In the genomic region with DNA sequence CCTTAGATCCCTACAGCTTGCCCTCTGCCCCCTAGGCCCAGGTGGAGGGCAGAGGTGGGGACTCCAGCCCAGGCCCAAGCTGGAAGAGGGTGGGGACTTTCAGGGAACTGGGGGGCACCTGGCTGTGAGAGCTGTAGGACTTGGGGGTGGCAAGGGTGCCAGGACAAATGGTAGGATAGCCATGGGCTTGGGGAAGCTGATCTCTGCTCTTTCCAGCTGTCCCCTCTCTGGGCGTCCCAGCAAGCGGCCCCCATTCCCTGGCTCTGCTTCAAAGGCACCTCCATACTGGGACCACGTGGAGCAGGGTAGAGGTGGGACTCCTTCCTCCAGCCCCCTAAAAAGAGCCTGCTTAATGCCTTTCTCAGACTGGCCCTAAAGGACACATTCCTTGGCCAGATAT, we compare ENCODE assay signal across 11 cellular contexts. TPM values are rescaled to one million over a fixed set of nuclear protein-coding genes. Genes with fewer than 3 reads are reported as not detected.
A peak's percentile ranks its signal among the peaks of the same experiment; 100 is the strongest.
DNase-seq lines count a peak whose midpoint lies in the region; ATAC-seq, FAIRE-seq and TF ChIP-seq lines count a peak whose summit lies in the region.
"Had no signal": no experiment of that assay in that cellular context is flagged by ENCODE, and none has a peak within 500 bp of the region (broad histone marks: within the 10 kb centered on the region; RNA-seq: fewer than 3 reads in every experiment).

No MANE protein-coding gene starts in this region.

- H3K9me3 ChIP-seq in GM12878 (replicated peaks; ENCODE audit: control insufficient read depth, insufficient read depth, low read length) (no peaks in the 10 kb centered on the region), thymus (ENCODE audit: control insufficient read depth) (peaks cover 2% of the 10 kb centered on the region)

- no peak for TF ChIP-seq POLR2A in GM12878 (IDR thresholded peaks at IDR 0.05; ENCODE audit: low read depth, low read length)

- TF ChIP-seq CTCF in GM12878 (IDR thresholded peaks at IDR 0.05 in 2 of 3, conservative IDR thresholded peaks at IDR 0.05 in 1 of 3; ENCODE audit: control insufficient read depth in 2 of 3, extremely low read depth in 1 of 3, insufficient read depth in 1 of 3, low read depth in 3 of 3, low read length in 3 of 3): no peak

- H3K79me2 ChIP-seq in GM12878 (ENCODE audit: control insufficient read depth, insufficient read depth, low read length): no peaks in the 10 kb centered on the region

- CTCF ChIA-PET in activated CD4-positive, alpha-beta memory T cell treated with anti-CD3 and anti-CD28 coated beads, Interleukin-2, amount 10 ng/mL, durations not matched to agents 7 days and 5 days (lab: Charles Lee): interaction anchor here (1.2 to 3.2 kb wide), 3 partner anchors 8 to 32 kb away, joined by 3 to 14 read pairs (median 4); no protein-coding TSS in a partner anchor
- CTCF ChIA-PET in activated CD4-positive, alpha-beta memory T cell treated with anti-CD3 and anti-CD28 coated beads for 36 hours (lab: Charles Lee): interaction anchor here (0.7 to 5.2 kb wide), 5 partner anchors 8 to 298 kb away, joined by 3 to 46 read pairs (median 3); no protein-coding TSS in a partner anchor
- CTCF ChIA-PET in GM12878 (lab: Yijun Ruan, JAX): interaction anchor here (0.7 to 2.9 kb wide), 3 partner anchors 13 to 31 kb away, joined by 3 to 14 read pairs (median 3); no protein-coding TSS in a partner anchor

- peak overlapping the region; percentile 16; the same call in 1 of the 2 replicates for H3K9ac ChIP-seq in GM12878 (ENCODE audit: control insufficient read depth, insufficient read depth, low read length)

- in situ Hi-C loops in GM12878 (cut with MboI): loop anchor here (25.0 kb wide), 1 partner anchor 293 kb away; no protein-coding TSS in a partner anchor

- 96% methylated on average over 3 of the region's 3 CpGs for WGBS in GM12878 (ENCODE audit: insufficient coverage, insufficient replicate concordance, low lambda C conversion rate, missing lambda C conversion rate)
- 74% methylated on average over 3 of the region's 3 CpGs for WGBS in thymus

- TF ChIP-seq EP300 in GM12878 (IDR thresholded peaks at IDR 0.05; ENCODE audit: borderline replicate concordance in 1 of 2, control insufficient read depth in 1 of 2, low read depth in 2 of 2, low read length in 2 of 2): no peak

- SMC1A ChIA-PET in GM12878 (lab: Charles Lee; ENCODE audit: uncharacterized antibody, unreplicated experiment): interaction anchor here (0.9 to 1.2 kb wide), 4 partner anchors 9 to 132 kb away, joined by 3 to 4 read pairs (median 3); no protein-coding TSS in a partner anchor

- H3K4me3 Mint-ChIP-seq in activated CD4-positive, alpha-beta memory T cell treated with anti-CD3 and anti-CD28 coated beads, Interleukin-2, amount 10 ng/mL, durations not matched to agents 7 days and 5 days: peak overlapping the region; percentile 39
- H3K4me3 Mint-ChIP-seq in activated CD4-positive, alpha-beta memory T cell treated with anti-CD3 and anti-CD28 coated beads for 36 hours: no peak overlapping the region
- peak overlapping the region in 7 of 8 donors; percentile 54 to 79 (median 64) for H3K4me3 Mint-ChIP-seq in naive B cell

- POLR2A ChIA-PET in activated CD4-positive, alpha-beta memory T cell treated with anti-CD3 and anti-CD28 coated beads, Interleukin-2, amount 10 ng/mL, durations not matched to agents 7 days and 5 days (lab: Charles Lee): interaction anchor here (0.8 to 5.8 kb wide), 6 partner anchors 12 to 170 kb away, joined by 3 to 37 read pairs (median 6); a partner anchor contains a TSS
- POLR2A ChIA-PET in activated CD4-positive, alpha-beta memory T cell treated with anti-CD3 and anti-CD28 coated beads for 36 hours (lab: Charles Lee): interaction anchor here (1.2 to 2.4 kb wide), 2 partner anchors 12 to 25 kb away, joined by 4 to 8 read pairs; a partner anchor contains a TSS
- POLR2A ChIA-PET in GM12878 (lab: Charles Lee): interaction anchor here (0.6 kb wide), 1 partner anchor 28 kb away, joined by 6 read pairs; no protein-coding TSS in a partner anchor

- H2AFZ ChIP-seq in GM12878 (ENCODE audit: control insufficient read depth, low read depth, low read length): no peak overlapping the region

- no peaks in the 10 kb centered on the region for H3K9me3 Mint-ChIP-seq in activated CD4-positive, alpha-beta memory T cell treated with anti-CD3 and anti-CD28 coated beads, Interleukin-2, amount 10 ng/mL, durations not matched to agents 7 days and 5 days
- H3K9me3 Mint-ChIP-seq in activated CD4-positive, alpha-beta memory T cell treated with anti-CD3 and anti-CD28 coated beads for 36 hours: no peaks in the 10 kb centered on the region
- H3K9me3 Mint-ChIP-seq in naive B cell: peaks cover 0 to 2% (median 0%) of the 10 kb centered on the region in 7 donors

- H3K4me2 ChIP-seq in GM12878 (ENCODE audit: control insufficient read depth, insufficient read depth): 0 out of 2 replicates have a peak overlapping the region, but pooled peaks have one; percentile 30

- no peak overlapping the region for H3K27ac ChIP-seq in GM12878 (ENCODE audit: control insufficient read depth, insufficient read depth)
- peak overlapping the region; percentile 36 for H3K27ac ChIP-seq in thymus (ENCODE audit: low read depth)

- H3K4me3 ChIP-seq in GM12878 (no peak overlapping the region), thymus (ENCODE audit: low read length) (no peak overlapping the region)

- H3K27ac Mint-ChIP-seq in activated CD4-positive, alpha-beta memory T cell treated with anti-CD3 and anti-CD28 coated beads, Interleukin-2, amount 10 ng/mL, durations not matched to agents 7 days and 5 days: no peak overlapping the region
- H3K27ac Mint-ChIP-seq in activated CD4-positive, alpha-beta memory T cell treated with anti-CD3 and anti-CD28 coated beads for 36 hours: no peak overlapping the region
- H3K27ac Mint-ChIP-seq in naive B cell: peak overlapping the region in 2 of 6 donors; percentile 54 to 76

- H3K36me3 ChIP-seq in GM12878 (ENCODE audit: control insufficient read depth in 2 of 2, insufficient read depth in 2 of 2, low read length in 1 of 2) (peaks cover 0 to 8% of the 10 kb centered on the region in 2 experiments; a peak in 2 of 4 replicates), thymus (ENCODE audit: control insufficient read depth, insufficient read depth) (peaks cover 18% of the 10 kb centered on the region)

- DNase-seq in activated CD4-positive, alpha-beta memory T cell treated with anti-CD3 and anti-CD28 coated beads, Interleukin-2, amount 10 ng/mL, durations not matched to agents 7 days and 5 days: no peak
- DNase-seq in activated CD4-positive, alpha-beta memory T cell treated with anti-CD3 and anti-CD28 coated beads for 36 hours: no peak
- DNase-seq in GM12878 (ENCODE audit: low read depth, low spot score): no peak
- no peak for DNase-seq in naive B cell
- no peak for DNase-seq in activated naive CD4-positive, alpha-beta T cell (lab: John Stamatoyannopoulos, UW)

- H3K27me3 Mint-ChIP-seq in activated CD4-positive, alpha-beta memory T cell treated with anti-CD3 and anti-CD28 coated beads, Interleukin-2, amount 10 ng/mL, durations not matched to agents 7 days and 5 days: no peaks in the 10 kb centered on the region
- no peaks in the 10 kb centered on the region for H3K27me3 Mint-ChIP-seq in activated CD4-positive, alpha-beta memory T cell treated with anti-CD3 and anti-CD28 coated beads for 36 hours
- H3K27me3 Mint-ChIP-seq in naive B cell: no peaks in the 10 kb centered on the region

- H3K4me1 ChIP-seq in GM12878 (ENCODE audit: control insufficient read depth, insufficient read depth, low read length): peaks cover 23% of the 10 kb centered on the region
- H3K4me1 ChIP-seq in thymus (ENCODE audit: control insufficient read depth, insufficient read depth, low read length): peaks cover 10% of the 10 kb centered on the region

- TF ChIP-seq RAD21 in GM12878 (IDR thresholded peaks at IDR 0.05; ENCODE audit: insufficient read depth, low read depth, low read length): no peak

- no TSS peak for BruUV-seq in GM12878 (replicated peaks; lab: Mats Ljungman, UMichigan)

- no peaks in the 10 kb centered on the region for H4K20me1 ChIP-seq in GM12878 (ENCODE audit: control insufficient read depth, insufficient read depth)

- intact Hi-C loops in activated CD4-positive, alpha-beta memory T cell treated with anti-CD3 and anti-CD28 coated beads for 36 hours (cut with micrococcal nuclease): loop anchor here (10.0 kb wide), 1 partner anchor 239 kb away; a partner anchor contains a TSS
- intact Hi-C loops in GM12878 (cut with micrococcal nuclease; ENCODE audit: unreplicated experiment): no loop called here

- no peak for FAIRE-seq in GM12878 (lab: Jason Lieb, UNC)
- FAIRE-seq: TTC549 had no signal

- H3K36me3 Mint-ChIP-seq in activated CD4-positive, alpha-beta memory T cell treated with anti-CD3 and anti-CD28 coated beads, Interleukin-2, amount 10 ng/mL, durations not matched to agents 7 days and 5 days (ENCODE audit: low read depth): peaks cover 10% of the 10 kb centered on the region
- peaks cover 8% of the 10 kb centered on the region for H3K36me3 Mint-ChIP-seq in activated CD4-positive, alpha-beta memory T cell treated with anti-CD3 and anti-CD28 coated beads for 36 hours
- H3K36me3 Mint-ChIP-seq in naive B cell: peaks cover 0 to under 1% of the 10 kb centered on the region in 2 donors

- RAD21 ChIA-PET in GM12878 (lab: Charles Lee; ENCODE audit: unreplicated experiment): interaction anchor here (1.3 to 1.5 kb wide), 2 partner anchors 31 to 115 kb away, joined by 5 to 7 read pairs; no protein-coding TSS in a partner anchor

- no peaks in the 10 kb centered on the region for H3K27me3 ChIP-seq in GM12878 (replicated peaks in 1 of 2; ENCODE audit: control insufficient read depth in 2 of 2, insufficient read depth in 2 of 2, low read length in 1 of 2)
- H3K27me3 ChIP-seq in thymus (ENCODE audit: control insufficient read depth, insufficient read depth): peaks cover 3% of the 10 kb centered on the region

- ATAC-seq in GM12878: no peak
- ATAC-seq in naive B cell (ENCODE audit: low read depth in 2 of 2): no peak
- ATAC-seq in HG03521 (IDR thresholded peaks at IDR 0.05; ENCODE audit: unreplicated experiment): no peak
- ATAC-seq in GM18873 (IDR thresholded peaks at IDR 0.05; ENCODE audit: low FRiP score, unreplicated experiment): no peak
- ATAC-seq: left lobe of liver had no signal

- peaks cover 26% of the 10 kb centered on the region for H3K4me1 Mint-ChIP-seq in activated CD4-positive, alpha-beta memory T cell treated with anti-CD3 and anti-CD28 coated beads, Interleukin-2, amount 10 ng/mL, durations not matched to agents 7 days and 5 days
- H3K4me1 Mint-ChIP-seq in activated CD4-positive, alpha-beta memory T cell treated with anti-CD3 and anti-CD28 coated beads for 36 hours (ENCODE audit: low read depth): peaks cover 25% of the 10 kb centered on the region
- peaks cover 32 to 39% (median 35%) of the 10 kb centered on the region in 3 donors for H3K4me1 Mint-ChIP-seq in naive B cell

RNA-seq across cellular contexts. Expression of a gene that starts 0.4 kb away (rescaled TPM):
- 1 to 10 TPM; 2.1 to 3.3 TPM for total RNA-seq in activated CD4-positive, alpha-beta memory T cell treated with anti-CD3 and anti-CD28 coated beads, Interleukin-2, amount 10 ng/mL, durations not matched to agents 7 days and 5 days
- 1 to 10 TPM in 1 of 2 experiments, under 1 TPM in 1; 0.48 to 1.1 TPM for total RNA-seq in activated CD4-positive, alpha-beta memory T cell treated with anti-CD3 and anti-CD28 coated beads for 36 hours
- total RNA-seq in GM12878 (2013; cell fraction: nucleolus; rRNA removed): 1.1 and 1.8 TPM in 2 replicates
- total RNA-seq in GM12878 (2014; rRNA removed) (1.1 and 1.8 TPM in 2 replicates), GM12878 (2014; rRNA removed; fragmentation: Illumina TruSeq; extraction: Trizol) (not detected in 2 replicates), GM12878 (2021) (2.0 and 3.6 TPM in 2 replicates)
- not detected for polyA plus RNA-seq in GM12878 (2011; ENCODE audit: low read depth)
- polyA plus RNA-seq in GM12878 (2011; rRNA removed) (not detected in 2 replicates), GM12878 (2014; fragmentation: Illumina TruSeq; extraction: Trizol) (not detected in 2 replicates), GM12878 (2014; fragmentation: Nextera tagmentation; extraction: Ambion mirVana) (not detected), GM12878 (2014; rRNA removed) (1.6 and 2.0 TPM in 2 replicates), GM12878 (2016; fragmentation: Nextera tagmentation; extraction: Ambion mirVana) (1 to 10 TPM in 1 of 2 experiments, under 1 TPM in 1; 0.78 to 1.3 TPM), naive B cell (ENCODE audit: low read depth in 6 of 6) (under 1 TPM in 3 of 6 donors, not detected in 3; 0.49 to 0.82 (median 0.63) TPM), thymus (2.8 TPM)
- 0.13 and 0.20 TPM in 2 replicates for polyA plus RNA-seq in GM12878 (2011; cell fraction: cytosol; rRNA removed)
- polyA plus RNA-seq in GM12878 (2011; cell fraction: nucleus; rRNA removed): 0.33 and 0.50 TPM in 2 replicates
- polyA plus RNA-seq in GM12878 (2012): 0.66 TPM in 1 of 2 replicates, not detected in the other
- not detected in 2 replicates for polyA minus RNA-seq in GM12878 (2011; rRNA and poly(A)+ RNA removed)
- not detected in 2 replicates for polyA minus RNA-seq in GM12878 (2011; cell fraction: cytosol; rRNA and poly(A)+ RNA removed)
- 0.73 and 0.77 TPM in 2 replicates for polyA minus RNA-seq in GM12878 (2011; cell fraction: nucleus; rRNA and poly(A)+ RNA removed)
- total RNA-seq: H4 had no signal

RNA-seq across cellular contexts. Expression of a gene that starts 12.5 kb away (rescaled TPM):
- total RNA-seq in activated CD4-positive, alpha-beta memory T cell treated with anti-CD3 and anti-CD28 coated beads, Interleukin-2, amount 10 ng/mL, durations not matched to agents 7 days and 5 days: 10 to 100 TPM; 94.8 to 95.7 TPM
- total RNA-seq in activated CD4-positive, alpha-beta memory T cell treated with anti-CD3 and anti-CD28 coated beads for 36 hours: 10 to 100 TPM; 95.8 to 96.8 TPM
- total RNA-seq in GM12878 (2013; cell fraction: nucleolus; rRNA removed): 94.1 and 97.6 TPM in 2 replicates
- total RNA-seq in GM12878 (2014; rRNA removed): 44.7 and 46.0 TPM in 2 replicates
- 25.2 and 34.4 TPM in 2 replicates for total RNA-seq in GM12878 (2014; rRNA removed; fragmentation: Illumina TruSeq; extraction: Trizol)
- 66.2 and 82.5 TPM in 2 replicates for total RNA-seq in GM12878 (2021)
- polyA plus RNA-seq in GM12878 (2011; ENCODE audit: low read depth): 24.6 TPM
- 24.5 and 42.8 TPM in 2 replicates for polyA plus RNA-seq in GM12878 (2011; rRNA removed)
- 57.3 and 70.6 TPM in 2 replicates for polyA plus RNA-seq in GM12878 (2011; cell fraction: cytosol; rRNA removed)
- 263 and 274 TPM in 2 replicates for polyA plus RNA-seq in GM12878 (2011; cell fraction: nucleus; rRNA removed)
- polyA plus RNA-seq in GM12878 (2012): 44.2 and 50.9 TPM in 2 replicates
- 27.2 and 33.3 TPM in 2 replicates for polyA plus RNA-seq in GM12878 (2014; fragmentation: Illumina TruSeq; extraction: Trizol)
- polyA plus RNA-seq in GM12878 (2014; fragmentation: Nextera tagmentation; extraction: Ambion mirVana): under 1 TPM in 1 of 2 experiments, not detected in 1; 0.60 TPM
- 59.3 and 69.7 TPM in 2 replicates for polyA plus RNA-seq in GM12878 (2014; rRNA removed)
- polyA plus RNA-seq in GM12878 (2016; fragmentation: Nextera tagmentation; extraction: Ambion mirVana): 1 to 10 TPM; 7.6 to 8.3 TPM
- 41.5 and 69.5 TPM in 2 replicates for polyA minus RNA-seq in GM12878 (2011; rRNA and poly(A)+ RNA removed)
- 23.1 and 28.3 TPM in 2 replicates for polyA minus RNA-seq in GM12878 (2011; cell fraction: cytosol; rRNA and poly(A)+ RNA removed)
- 83.3 and 122 TPM in 2 replicates for polyA minus RNA-seq in GM12878 (2011; cell fraction: nucleus; rRNA and poly(A)+ RNA removed)
- polyA plus RNA-seq in naive B cell (ENCODE audit: low read depth in 6 of 6): 10 to 100 TPM in 3 of 6 donors, 1 to 10 TPM in 3; 6.2 to 17.3 (median 9.5) TPM
- polyA plus RNA-seq in thymus: 56.7 TPM

RNA-seq across cellular contexts. Expression of a gene that starts 26.5 kb away (rescaled TPM):
- 100 to 1,000 TPM; 178 to 183 TPM for total RNA-seq in activated CD4-positive, alpha-beta memory T cell treated with anti-CD3 and anti-CD28 coated beads, Interleukin-2, amount 10 ng/mL, durations not matched to agents 7 days and 5 days
- total RNA-seq in activated CD4-positive, alpha-beta memory T cell treated with anti-CD3 and anti-CD28 coated beads for 36 hours: 100 to 1,000 TPM; 127 to 130 TPM
- 109 and 123 TPM in 2 replicates for total RNA-seq in GM12878 (2013; cell fraction: nucleolus; rRNA removed)
- total RNA-seq in GM12878 (2014; rRNA removed) (127 and 138 TPM in 2 replicates), GM12878 (2014; rRNA removed; fragmentation: Illumina TruSeq; extraction: Trizol) (43.7 and 45.0 TPM in 2 replicates), GM12878 (2021) (105 and 106 TPM in 2 replicates)
- polyA plus RNA-seq in GM12878 (2011; ENCODE audit: low read depth): 45.8 TPM
- polyA plus RNA-seq in GM12878 (2011; rRNA removed) (33.6 and 53.8 TPM in 2 replicates), GM12878 (2014; fragmentation: Illumina TruSeq; extraction: Trizol) (23.8 and 54.0 TPM in 2 replicates), GM12878 (2014; fragmentation: Nextera tagmentation; extraction: Ambion mirVana) (1 to 10 TPM; 6.3 to 8.1 TPM), GM12878 (2014; rRNA removed) (70.1 and 75.3 TPM in 2 replicates), GM12878 (2016; fragmentation: Nextera tagmentation; extraction: Ambion mirVana) (100 to 1,000 TPM; 117 to 127 TPM), naive B cell (ENCODE audit: low read depth in 6 of 6) (100 to 1,000 TPM; 177 to 246 (median 194) TPM), thymus (253 TPM)
- polyA plus RNA-seq in GM12878 (2011; cell fraction: cytosol; rRNA removed): 81.2 and 91.2 TPM in 2 replicates
- 114 and 124 TPM in 2 replicates for polyA plus RNA-seq in GM12878 (2011; cell fraction: nucleus; rRNA removed)
- 128 and 145 TPM in 2 replicates for polyA plus RNA-seq in GM12878 (2012)
- 32.2 and 65.4 TPM in 2 replicates for polyA minus RNA-seq in GM12878 (2011; rRNA and poly(A)+ RNA removed)
- polyA minus RNA-seq in GM12878 (2011; cell fraction: cytosol; rRNA and poly(A)+ RNA removed): 73.9 and 76.5 TPM in 2 replicates
- polyA minus RNA-seq in GM12878 (2011; cell fraction: nucleus; rRNA and poly(A)+ RNA removed): 135 and 203 TPM in 2 replicates
